In genomic region chr7:17319164-17320101, GRCh38 we compare ENCODE assay signal across 1 cellular context.
TF ChIP-seq lines count a peak whose summit lies in the region.

No MANE protein-coding gene starts in this region.

TF ChIP-seq in SK-N-SH treated with all-trans-retinoic acid at 6 μM for 48 hours, 23 proteins besides CTCF, POLR2A, EP300 and RAD21 (continued from another document):
- TF ChIP-seq, protein P1, sequence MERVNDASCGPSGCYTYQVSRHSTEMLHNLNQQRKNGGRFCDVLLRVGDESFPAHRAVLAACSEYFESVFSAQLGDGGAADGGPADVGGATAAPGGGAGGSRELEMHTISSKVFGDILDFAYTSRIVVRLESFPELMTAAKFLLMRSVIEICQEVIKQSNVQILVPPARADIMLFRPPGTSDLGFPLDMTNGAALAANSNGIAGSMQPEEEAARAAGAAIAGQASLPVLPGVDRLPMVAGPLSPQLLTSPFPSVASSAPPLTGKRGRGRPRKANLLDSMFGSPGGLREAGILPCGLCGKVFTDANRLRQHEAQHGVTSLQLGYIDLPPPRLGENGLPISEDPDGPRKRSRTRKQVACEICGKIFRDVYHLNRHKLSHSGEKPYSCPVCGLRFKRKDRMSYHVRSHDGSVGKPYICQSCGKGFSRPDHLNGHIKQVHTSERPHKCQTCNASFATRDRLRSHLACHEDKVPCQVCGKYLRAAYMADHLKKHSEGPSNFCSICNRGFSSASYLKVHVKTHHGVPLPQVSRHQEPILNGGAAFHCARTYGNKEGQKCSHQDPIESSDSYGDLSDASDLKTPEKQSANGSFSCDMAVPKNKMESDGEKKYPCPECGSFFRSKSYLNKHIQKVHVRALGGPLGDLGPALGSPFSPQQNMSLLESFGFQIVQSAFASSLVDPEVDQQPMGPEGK (CRISPR knock-in tag; IDR thresholded peaks at IDR 0.05; ENCODE audit: borderline replicate concordance) = no peak
TF ChIP-seq in SK-N-SH treated with all-trans-retinoic acid at 6 μM for 48 hours: peak in this region for 0.
